In the genomic region with DNA sequence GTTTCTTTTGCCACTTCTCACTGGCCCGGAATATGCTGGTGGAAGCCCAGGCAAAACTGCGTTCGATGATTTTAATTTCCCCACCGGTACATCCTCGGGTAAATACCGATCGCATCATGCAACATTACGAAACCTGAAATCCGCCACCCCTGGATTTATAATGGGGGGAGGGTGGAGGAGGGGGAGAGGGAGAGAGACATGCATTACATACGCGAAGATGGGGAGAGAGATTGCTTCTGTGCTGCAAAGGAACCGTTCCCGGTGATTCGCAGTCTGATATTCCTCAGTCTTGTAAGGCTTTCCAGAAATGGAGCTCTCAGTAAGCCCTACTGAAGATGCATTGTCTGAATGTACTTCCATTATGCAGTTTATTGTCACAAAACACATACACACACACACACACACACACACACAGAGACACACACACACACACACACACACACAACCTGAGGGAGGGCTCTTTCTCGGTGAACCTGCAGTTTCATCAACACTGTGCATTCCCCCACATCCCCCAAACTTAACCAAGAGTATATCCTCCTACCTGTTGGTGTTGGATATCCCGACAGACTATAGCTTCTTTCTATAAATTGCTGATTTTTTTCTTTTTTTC, we compare ENCODE assay signal across 8 cellular contexts. TPM values are rescaled to one million over a fixed set of nuclear protein-coding genes. Genes with fewer than 3 reads are reported as not detected.
DNase-seq lines count a peak whose midpoint lies in the region; ATAC-seq and TF ChIP-seq lines count a peak whose summit lies in the region.

No MANE protein-coding gene starts in this region.

- peak overlapping the region; percentile 55 for H3K4me3 Mint-ChIP-seq in Caco-2 (ENCODE audit: unreplicated experiment)

- no TSS peak for BruUV-seq in Caco-2 (replicated peaks; lab: Mats Ljungman, UMichigan)

- peaks cover 5% of the 10 kb centered on the region for H3K27me3 Mint-ChIP-seq in Caco-2 (ENCODE audit: insufficient read depth, unreplicated experiment)

- no peak for TF ChIP-seq CTCF in Caco-2 (IDR thresholded peaks at IDR 0.05; ENCODE audit: insufficient read depth in 1 of 2, low read depth in 1 of 2, low read length in 1 of 2, severe bottlenecking in 1 of 2, unreplicated experiment in 1 of 2)
- TF ChIP-seq CTCF in fibroblast of mammary gland (conservative IDR thresholded peaks at IDR 0.05; ENCODE audit: control insufficient read depth, insufficient read depth, low read depth, low read length), result no peak
- no peak for TF ChIP-seq CTCF in colonic mucosa (IDR thresholded peaks at IDR 0.05)

- H3K9me3 Mint-ChIP-seq in Caco-2 (ENCODE audit: unreplicated experiment), result no peaks in the 10 kb centered on the region

- intact Hi-C loops in Caco-2 (cut with micrococcal nuclease; ENCODE audit: unreplicated experiment) (loop anchor here (2.0 kb wide), 1 partner anchor 33 kb away; a partner anchor contains a TSS), sciatic nerve (cut with DNase I) (no loop called here), colonic mucosa (cut with DNase I) (no loop called here)

- no peak overlapping the region for H3K27ac Mint-ChIP-seq in Caco-2 (ENCODE audit: unreplicated experiment)

- H3K9ac ChIP-seq in colonic mucosa (ENCODE audit: low read depth in 2 of 2, low read length in 2 of 2), result no peak overlapping the region

- H3K36me3 ChIP-seq in Caco-2 (ENCODE audit: control insufficient read depth, insufficient read depth, low read length) (no peaks in the 10 kb centered on the region), colonic mucosa (no peaks in the 10 kb centered on the region)

- no peak overlapping the region for H3K4me3 ChIP-seq in Caco-2 (ENCODE audit: low read depth, low read length)
- H3K4me3 ChIP-seq in fibroblast of mammary gland (ENCODE audit: control insufficient read depth, low read depth, low read length), result peak overlapping the region; percentile 69
- H3K4me3 ChIP-seq in colonic mucosa, result no peak overlapping the region

- H3K4me1 ChIP-seq in Caco-2 (no peaks in the 10 kb centered on the region), colonic mucosa (no peaks in the 10 kb centered on the region)

- CTCF ChIA-PET in Caco-2 (lab: Charles Lee), result no interaction called here
- CTCF ChIA-PET in HEK293T (lab: Yijun Ruan, JAX), result interaction anchor here (0.6 kb wide), 1 partner anchor 38 kb away, joined by 4 read pairs; no protein-coding TSS in a partner anchor

- POLR2A ChIA-PET in Caco-2 (lab: Charles Lee) (no interaction called here), HEK293T (lab: Yijun Ruan, JAX) (interaction anchor here (0.9 to 1.6 kb wide), 5 partner anchors 9 to 146 kb away, joined by 4 to 5 read pairs (median 4); a partner anchor contains a TSS)

- no peaks in the 10 kb centered on the region for H3K36me3 Mint-ChIP-seq in Caco-2 (ENCODE audit: insufficient read depth, unreplicated experiment)

- H3K27ac ChIP-seq in colonic mucosa, result no peak overlapping the region

- no peak for DNase-seq in Caco-2
- peak; percentile 19 for DNase-seq in HEK293T (ENCODE audit: extremely low spot score)
- peak; percentile 15 for DNase-seq in SK-MEL-5 (ENCODE audit: low read depth, low spot score)
- peak; percentile 41 for DNase-seq in fibroblast of mammary gland (ENCODE audit: low read depth)
- DNase-seq in sciatic nerve (ENCODE audit: low spot score), result no peak
- no peak for DNase-seq in NOMO-1 (lab: John Stamatoyannopoulos, UW; ENCODE audit: unreplicated experiment in 2 of 2)
- no peak for DNase-seq in colonic mucosa

- no peaks in the 10 kb centered on the region for H3K4me1 Mint-ChIP-seq in Caco-2 (ENCODE audit: low read depth, unreplicated experiment)

- in situ Hi-C loops in SK-MEL-5 (cut with HindIII; ENCODE audit: low pct_unique_long_range_greater_than_20kb, low sequenced_read_pairs), result no loop called here

- ATAC-seq in sciatic nerve (peak; percentile 36), HG03025 (IDR thresholded peaks at IDR 0.05; ENCODE audit: low FRiP score, unreplicated experiment) (no peak)

- H3K27me3 ChIP-seq in Caco-2 (replicated peaks; ENCODE audit: control insufficient read depth, insufficient read depth, low read length) (no peaks in the 10 kb centered on the region), colonic mucosa (peaks cover 8% of the 10 kb centered on the region)

- H3K9me3 ChIP-seq in Caco-2 (no peaks in the 10 kb centered on the region), colonic mucosa (no peaks in the 10 kb centered on the region)

TF ChIP-seq in HEK293T, 16 proteins besides CTCF, POLR2A, EP300 and RAD21:
- TF ChIP-seq ZNF384 (IDR thresholded peaks at IDR 0.05), result peak; percentile 98
- TF ChIP-seq L3MBTL2 (conservative IDR thresholded peaks at IDR 0.05), result peak; percentile 57; the same call in 1 of the 2 replicates
- no peak for TF ChIP-seq CTBP1 (IDR thresholded peaks at IDR 0.05; ENCODE audit: borderline replicate concordance)

RNA-seq across cellular contexts. Expression of a gene that starts 0.7 kb away (rescaled TPM):
- total RNA-seq in Caco-2 (2022) (not detected in 2 replicates), sciatic nerve (1.6 TPM), colonic mucosa (under 1 TPM; 0.15 to 0.35 TPM)
- 5.7 and 5.9 TPM in 2 replicates for total RNA-seq in SK-MEL-5 (2014; rRNA removed; shearing (Covaris generic))
- 1.0 and 2.4 TPM in 2 replicates for polyA plus RNA-seq in SK-MEL-5 (2015; cell fraction: cytosol; rRNA removed)
- polyA plus RNA-seq in SK-MEL-5 (2015; cell fraction: nucleus; rRNA removed), result 1.9 and 2.6 TPM in 2 replicates

RNA-seq across cellular contexts. Expression of a gene that starts 32.5 kb away (rescaled TPM):
- total RNA-seq in Caco-2 (2022), result 29.8 and 29.9 TPM in 2 replicates
- total RNA-seq in SK-MEL-5 (2014; rRNA removed; shearing (Covaris generic)), result 234 and 248 TPM in 2 replicates
- 102 and 114 TPM in 2 replicates for polyA plus RNA-seq in SK-MEL-5 (2015; cell fraction: cytosol; rRNA removed)
- 60.3 and 74.5 TPM in 2 replicates for polyA plus RNA-seq in SK-MEL-5 (2015; cell fraction: nucleus; rRNA removed)
- 29.6 TPM for total RNA-seq in sciatic nerve
- total RNA-seq in colonic mucosa, result 10 to 100 TPM; 24.5 to 29.1 TPM

Comparison
In these comparisons a context has a peak if more than half of its experiments do, and no peak if none do; other contexts are left out.
1. DNase-seq: peak in HEK293T (single experiment), SK-MEL-5 (single experiment) and fibroblast of mammary gland (single experiment); none in Caco-2 (0 of 2), sciatic nerve (single experiment), NOMO-1 (0 of 2) and colonic mucosa (single experiment).